In genomic region chr11:118339281-118340045, GRCh38 we compare ENCODE assay signal across 2 cellular contexts.
TF ChIP-seq lines count a peak whose summit lies in the region.

No MANE protein-coding gene starts in this region.

TF ChIP-seq in GM23338, 12 proteins besides CTCF, POLR2A, EP300 and RAD21:
- TF ChIP-seq REST (IDR thresholded peaks at IDR 0.05; ENCODE audit: unreplicated experiment), result no peak
- no peak for TF ChIP-seq ZNF114 (CRISPR knock-in tag; IDR thresholded peaks at IDR 0.05)
- no peak for TF ChIP-seq NANOG (IDR thresholded peaks at IDR 0.05; ENCODE audit: borderline replicate concordance)
- TF ChIP-seq ETS1 (IDR thresholded peaks at IDR 0.05), result no peak
- no peak for TF ChIP-seq STAT1 (IDR thresholded peaks at IDR 0.05; ENCODE audit: unreplicated experiment)
- TF ChIP-seq EZH2phosphoT487 (IDR thresholded peaks at IDR 0.05; ENCODE audit: unreplicated experiment), result no peak
- TF ChIP-seq ZNF462 (CRISPR knock-in tag; IDR thresholded peaks at IDR 0.05), result no peak
- no peak for TF ChIP-seq CREB1 (CRISPR knock-in tag; IDR thresholded peaks at IDR 0.05; ENCODE audit: low read depth)
- TF ChIP-seq JUNB (IDR thresholded peaks at IDR 0.05; ENCODE audit: unreplicated experiment), result no peak
- no peak for TF ChIP-seq ZNF331 (CRISPR knock-in tag; IDR thresholded peaks at IDR 0.05; ENCODE audit: low read depth)
- no peak for TF ChIP-seq POLR2AphosphoS5 (IDR thresholded peaks at IDR 0.05; ENCODE audit: low read depth)
- TF ChIP-seq EZH2 (IDR thresholded peaks at IDR 0.05; ENCODE audit: low read depth, unreplicated experiment), result no peak

TF ChIP-seq in K562, 482 proteins besides CTCF, POLR2A, EP300 and RAD21:
- no peak for TF ChIP-seq THRAP3 (IDR thresholded peaks at IDR 0.05; ENCODE audit: borderline replicate concordance)
- TF ChIP-seq NCOR1 (IDR thresholded peaks at IDR 0.05), result peak; percentile 35
- no peak for TF ChIP-seq COPS2 (conservative IDR thresholded peaks at IDR 0.05)
- TF ChIP-seq ZNF592 (IDR thresholded peaks at IDR 0.05), result 0 out of 2 replicates have a peak, but pooled peaks have one; percentile 14
- TF ChIP-seq ZBTB43 (CRISPR knock-in tag; IDR thresholded peaks at IDR 0.05), result 0 out of 2 replicates have a peak, but pooled peaks have one; percentile 43
- no peak for TF ChIP-seq ILF3 (IDR thresholded peaks at IDR 0.05; ENCODE audit: borderline replicate concordance)
- peak; percentile 45 for TF ChIP-seq ARID1B (IDR thresholded peaks at IDR 0.05)
- TF ChIP-seq CBFA2T2 (conservative IDR thresholded peaks at IDR 0.05), result 0 out of 2 replicates have a peak, but pooled peaks have one; percentile 22
- TF ChIP-seq DDX20 (tag; IDR thresholded peaks at IDR 0.05; ENCODE audit: low read depth), result no peak
- no peak for TF ChIP-seq POLR2AphosphoS5 (IDR thresholded peaks at IDR 0.05; ENCODE audit: control insufficient read depth, insufficient read depth, low read depth, low read length)
- TF ChIP-seq PTBP1 (IDR thresholded peaks at IDR 0.05; ENCODE audit: low read depth, low read length), result no peak
- TF ChIP-seq CREB1 (IDR thresholded peaks at IDR 0.05), result no peak
- TF ChIP-seq CREB1 (CRISPR knock-in tag; IDR thresholded peaks at IDR 0.05), result no peak
- TF ChIP-seq SIN3A (IDR thresholded peaks at IDR 0.05; ENCODE audit: borderline replicate concordance in 2 of 2, control insufficient read depth in 1 of 2, low read depth in 2 of 2, low read length in 2 of 2), result no peak
- peak; percentile 21; the same call in 1 of the 2 replicates for TF ChIP-seq TAL1 (IDR thresholded peaks at IDR 0.05)
- peak; percentile 38; the same call in 1 of the 2 replicates for TF ChIP-seq GABPB1 (CRISPR knock-in tag; IDR thresholded peaks at IDR 0.05)
- no peak for TF ChIP-seq ARID3A (IDR thresholded peaks at IDR 0.05; ENCODE audit: borderline replicate concordance, low read depth, low read length)
- TF ChIP-seq DPF2 (IDR thresholded peaks at IDR 0.05), result peak; percentile 45; the same call in 1 of the 2 replicates
- 0 out of 2 replicates have a peak, but pooled peaks have one; percentile 7 for TF ChIP-seq RHOXF2B (CRISPR knock-in tag; conservative IDR thresholded peaks at IDR 0.05)
- peak; percentile 67 for TF ChIP-seq CBFA2T3 (IDR thresholded peaks at IDR 0.05)
- TF ChIP-seq ETV6 (IDR thresholded peaks at IDR 0.05; ENCODE audit: borderline replicate concordance in 1 of 2, low read depth in 2 of 2, low read length in 1 of 2), result no peak
- 0 out of 2 replicates have a peak, but pooled peaks have one; percentile 51 for TF ChIP-seq ETV6 (CRISPR knock-in tag; IDR thresholded peaks at IDR 0.05; ENCODE audit: borderline replicate concordance)
- TF ChIP-seq ZBTB5 (IDR thresholded peaks at IDR 0.05), result no peak
- TF ChIP-seq FOS (IDR thresholded peaks at IDR 0.05; ENCODE audit: extremely low read depth, insufficient read length), result no peak
- no peak for TF ChIP-seq HLTF (IDR thresholded peaks at IDR 0.05)
- TF ChIP-seq RBM22 (IDR thresholded peaks at IDR 0.05; ENCODE audit: low read depth, low read length, poor library complexity, severe bottlenecking), result no peak
- TF ChIP-seq ZNF253 (CRISPR knock-in tag; conservative IDR thresholded peaks at IDR 0.05), result no peak
- no peak for TF ChIP-seq ZFP1 (CRISPR knock-in tag; IDR thresholded peaks at IDR 0.05)
- TF ChIP-seq TCF3 (CRISPR knock-in tag; IDR thresholded peaks at IDR 0.05), result peak; percentile 71
